30 cellular contexts compared by ENCODE assay signal in the genomic region with DNA sequence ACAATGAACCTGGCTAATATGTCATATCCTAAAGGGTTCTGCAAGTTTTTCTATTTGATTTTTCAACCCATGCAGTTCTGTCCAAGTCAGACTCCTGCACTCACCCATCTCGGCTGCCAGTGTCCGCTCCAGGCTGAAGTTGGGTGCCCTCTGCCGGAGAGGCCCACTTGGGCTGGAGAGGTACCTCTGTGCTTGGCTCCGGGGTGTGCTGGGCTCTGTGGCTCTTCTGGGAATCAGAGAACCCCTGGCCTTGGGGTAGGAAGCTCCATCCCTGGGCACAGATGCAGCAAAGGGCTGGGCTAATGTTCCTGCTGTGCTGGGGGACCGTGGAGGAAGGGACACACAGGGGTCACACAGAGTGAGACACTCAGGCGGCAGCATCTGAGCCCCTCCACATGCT. TPM values are rescaled to one million over a fixed set of nuclear protein-coding genes. Genes with fewer than 3 reads are reported as not detected.
DNase-seq lines count a peak whose midpoint lies in the region; ATAC-seq, FAIRE-seq and TF ChIP-seq lines count a peak whose summit lies in the region.
"Had no signal": no experiment of that assay in that cellular context is flagged by ENCODE, and none has a peak within 500 bp of the region (broad histone marks: within the 10 kb centered on the region; RNA-seq: fewer than 3 reads in every experiment).

No MANE protein-coding gene starts in this region.

- no peak for FAIRE-seq in kidney (lab: Jason Lieb, UNC)
- FAIRE-seq: GM19239, HTR-8/SVneo had no signal

- H3K9me3 Mint-ChIP-seq in activated naive CD8-positive, alpha-beta T cell (ENCODE audit: low read depth) = no peaks in the 10 kb centered on the region
- no peaks in the 10 kb centered on the region for H3K9me3 Mint-ChIP-seq in activated naive CD8-positive, alpha-beta T cell treated with anti-CD3 and anti-CD28 coated beads for 36 hours
- no peaks in the 10 kb centered on the region for H3K9me3 Mint-ChIP-seq in activated T-helper 17 cell treated with anti-CD3 and anti-CD28 coated beads, Interleukin-2, amount 50 U/mL, for 72 hours
- H3K9me3 Mint-ChIP-seq: GM23338 had no signal

- no peak for TF ChIP-seq CTCF in kidney (IDR thresholded peaks at IDR 0.05; ENCODE audit: borderline replicate concordance, extremely low read depth, insufficient read depth)

- H3K4me3 ChIP-seq in kidney (ENCODE audit: low read length in 2 of 2) (no peak overlapping the region), stomach smooth muscle (ENCODE audit: low read length in 2 of 2) (no peak overlapping the region)
- H3K4me3 ChIP-seq: GM23338, MG63, Peyer's patch had no signal

- peaks cover 14% of the 10 kb centered on the region for H3K36me3 Mint-ChIP-seq in activated naive CD8-positive, alpha-beta T cell
- peaks cover 56% of the 10 kb centered on the region for H3K36me3 Mint-ChIP-seq in activated naive CD8-positive, alpha-beta T cell treated with anti-CD3 and anti-CD28 coated beads for 36 hours
- H3K36me3 Mint-ChIP-seq in activated T-helper 17 cell treated with anti-CD3 and anti-CD28 coated beads, Interleukin-2, amount 50 U/mL, for 72 hours (ENCODE audit: low read depth) = peaks cover 100% of the 10 kb centered on the region

- H3K27ac Mint-ChIP-seq in activated naive CD8-positive, alpha-beta T cell = peak overlapping the region; percentile 88
- H3K27ac Mint-ChIP-seq in activated naive CD8-positive, alpha-beta T cell treated with anti-CD3 and anti-CD28 coated beads for 36 hours = no peak overlapping the region
- peak overlapping the region; percentile 85 for H3K27ac Mint-ChIP-seq in activated T-helper 17 cell treated with anti-CD3 and anti-CD28 coated beads, Interleukin-2, amount 50 U/mL, for 72 hours
- H3K27ac Mint-ChIP-seq: GM23338 had no signal

- H3K4me1 ChIP-seq in kidney (ENCODE audit: control insufficient read depth in 1 of 2, insufficient read depth in 1 of 2, low read depth in 1 of 2, low read length in 2 of 2) (no peaks in the 10 kb centered on the region), stomach smooth muscle (ENCODE audit: control insufficient read depth, insufficient read depth, low read length) (peaks cover 10% of the 10 kb centered on the region)
- H3K4me1 ChIP-seq: Caco-2 had no signal

- H3K9ac ChIP-seq in kidney (ENCODE audit: low read length in 2 of 2) = no peak overlapping the region
- no peak overlapping the region for H3K9ac ChIP-seq in stomach smooth muscle (ENCODE audit: low read length in 2 of 2)

- intact Hi-C loops in kidney (cut with DNase I) = no loop called here

- H3K4me3 Mint-ChIP-seq in activated naive CD8-positive, alpha-beta T cell = no peak overlapping the region
- H3K4me3 Mint-ChIP-seq in activated naive CD8-positive, alpha-beta T cell treated with anti-CD3 and anti-CD28 coated beads for 36 hours = no peak overlapping the region
- H3K4me3 Mint-ChIP-seq in activated T-helper 17 cell treated with anti-CD3 and anti-CD28 coated beads, Interleukin-2, amount 50 U/mL, for 72 hours = no peak overlapping the region
- H3K4me3 Mint-ChIP-seq: GM23338 had no signal

- DNase-seq in activated naive CD8-positive, alpha-beta T cell treated with anti-CD3 and anti-CD28 coated beads for 36 hours = no peak
- DNase-seq in kidney (peak; percentile 45), NCI-H2196 treated with DMSO at 0.1 percent for 48 hours (lab: John Stamatoyannopoulos, UW; ENCODE audit: unreplicated experiment) (no peak)
- DNase-seq: ACHN; Caco-2; DMS153; GF-D8; HCEC 1CT; IMR-90; Karpas-422; MG63; NCI-H1048; NCI-H1436 treated with DMSO at 0.1 percent for 48 hours; NCI-H2029 treated with DMSO at 0.1 percent for 48 hours; NCI-H2171 treated with DMSO at 0.1 percent for 48 hours; NCI-H748 treated with DMSO at 0.1 percent for 48 hours; NK-92 treated with Interleukin-12 subunit alpha and Interleukin-12 subunit beta, amount 100 ng/mL, for 24 hours; Peyer's patch had no signal

- no peaks in the 10 kb centered on the region for H3K9me3 ChIP-seq in kidney (ENCODE audit: control insufficient read depth in 1 of 2, low read length in 2 of 2)
- H3K9me3 ChIP-seq in stomach smooth muscle (ENCODE audit: control insufficient read depth in 2 of 2, low read length in 2 of 2) = no peaks in the 10 kb centered on the region
- H3K9me3 ChIP-seq: Caco-2, MG63, Peyer's patch had no signal

- H3K27ac ChIP-seq in kidney (ENCODE audit: low read depth in 2 of 2, low read length in 2 of 2) = no peak overlapping the region
- H3K27ac ChIP-seq in stomach smooth muscle (ENCODE audit: low read length) = peak overlapping the region; percentile 37
- H3K27ac ChIP-seq: C4-2B, Peyer's patch had no signal

- H3K4me1 Mint-ChIP-seq in activated naive CD8-positive, alpha-beta T cell (ENCODE audit: low read depth) = peaks cover 61% of the 10 kb centered on the region
- H3K4me1 Mint-ChIP-seq in activated naive CD8-positive, alpha-beta T cell treated with anti-CD3 and anti-CD28 coated beads for 36 hours = peaks cover 51% of the 10 kb centered on the region
- H3K4me1 Mint-ChIP-seq in activated T-helper 17 cell treated with anti-CD3 and anti-CD28 coated beads, Interleukin-2, amount 50 U/mL, for 72 hours = peaks cover 15% of the 10 kb centered on the region
- H3K4me1 Mint-ChIP-seq: GM23338 had no signal

- H3K27me3 ChIP-seq in stomach smooth muscle (ENCODE audit: control insufficient read depth in 1 of 2, insufficient read depth in 2 of 2, low read length in 2 of 2) = no peaks in the 10 kb centered on the region
- H3K27me3 ChIP-seq: MG63, Peyer's patch had no signal

- H3K27me3 Mint-ChIP-seq in activated naive CD8-positive, alpha-beta T cell = no peaks in the 10 kb centered on the region
- no peaks in the 10 kb centered on the region for H3K27me3 Mint-ChIP-seq in activated naive CD8-positive, alpha-beta T cell treated with anti-CD3 and anti-CD28 coated beads for 36 hours
- no peaks in the 10 kb centered on the region for H3K27me3 Mint-ChIP-seq in activated T-helper 17 cell treated with anti-CD3 and anti-CD28 coated beads, Interleukin-2, amount 50 U/mL, for 72 hours

- H3K36me3 ChIP-seq in kidney (ENCODE audit: control insufficient read depth in 1 of 2, insufficient read depth in 2 of 2, low read length in 2 of 2) (peaks cover 13 to 36% of the 10 kb centered on the region in 2 donors), stomach smooth muscle (ENCODE audit: control insufficient read depth in 2 of 2, insufficient read depth in 2 of 2, low read length in 2 of 2) (peaks cover 40 to 46% of the 10 kb centered on the region in 2 donors)
- H3K36me3 ChIP-seq: MG63 had no signal

- ATAC-seq in activated T-helper 17 cell treated with anti-CD3 and anti-CD28 coated beads, Interleukin-2, amount 50 U/mL, for 72 hours (replicated peaks) = no peak
- no peak for ATAC-seq in HG02852 (IDR thresholded peaks at IDR 0.05; ENCODE audit: unreplicated experiment)
- ATAC-seq in GM21723 (IDR thresholded peaks at IDR 0.05; ENCODE audit: unreplicated experiment) = no peak
- ATAC-seq: GM23338, Right ventricle myocardium inferior had no signal

RNA-seq across cellular contexts. Expression of a gene that starts 26.2 kb away (rescaled TPM):
- not detected for total RNA-seq in activated naive CD8-positive, alpha-beta T cell treated with anti-CD3 and anti-CD28 coated beads for 36 hours
- total RNA-seq in activated T-helper 17 cell treated with anti-CD3 and anti-CD28 coated beads, Interleukin-2, amount 50 U/mL, for 72 hours = not detected
- total RNA-seq in kidney = not detected
- polyA plus RNA-seq in kidney (ENCODE audit: insufficient read depth, low read depth, low replicate concordance) = not detected
- total RNA-seq: IMR-90, NCI-H460, Peyer's patch, Right ventricle myocardium inferior, SK-MEL-5 had no signal
- polyA plus RNA-seq: IMR-90 had no signal

RNA-seq across cellular contexts. Expression of a gene that starts 32.0 kb away (rescaled TPM):
- 100 to 1,000 TPM; 129 to 130 TPM for total RNA-seq in activated naive CD8-positive, alpha-beta T cell treated with anti-CD3 and anti-CD28 coated beads for 36 hours
- total RNA-seq in activated T-helper 17 cell treated with anti-CD3 and anti-CD28 coated beads, Interleukin-2, amount 50 U/mL, for 72 hours = 100 to 1,000 TPM; 169 to 184 TPM
- 52.1 TPM for total RNA-seq in kidney
- polyA plus RNA-seq in kidney (ENCODE audit: insufficient read depth, low read depth, low replicate concordance) = 6.1 TPM

RNA-seq across cellular contexts. Expression of a gene that starts 32.9 kb away (rescaled TPM):
- total RNA-seq in activated naive CD8-positive, alpha-beta T cell treated with anti-CD3 and anti-CD28 coated beads for 36 hours = not detected
- not detected for total RNA-seq in activated T-helper 17 cell treated with anti-CD3 and anti-CD28 coated beads, Interleukin-2, amount 50 U/mL, for 72 hours
- not detected for total RNA-seq in kidney
- polyA plus RNA-seq in kidney (ENCODE audit: insufficient read depth, low read depth, low replicate concordance) = 0.73 TPM
- total RNA-seq: GM23338, NCI-H460, Peyer's patch, SK-MEL-5 had no signal
- polyA plus RNA-seq: GM23338, IMR-90 had no signal
